17 cellular contexts compared by ENCODE assay signal in genomic region chr12:3947781-3948180, GRCh38.
DNase-seq lines count a peak whose midpoint lies in the region; ATAC-seq and TF ChIP-seq lines count a peak whose summit lies in the region.
"Had no signal": no experiment of that assay in that cellular context is flagged by ENCODE, and none has a peak within 500 bp of the region (broad histone marks: within the 10 kb centered on the region; RNA-seq: fewer than 3 reads in every experiment).

No MANE protein-coding gene starts in this region.

- CTCF ChIA-PET in RWPE1 (lab: Yijun Ruan, JAX) = interaction anchor here (0.6 kb wide), 1 partner anchor 238 kb away, joined by 3 read pairs; no protein-coding TSS in a partner anchor

- DNase-seq in activated T-cell treated with anti-CD3 and anti-CD28 coated beads, Interleukin-2, amount 50 U/mL, for 72 hours = no peak
- DNase-seq in activated T-cell treated with anti-CD3 and anti-CD28 coated beads for 4 hours = no peak
- DNase-seq in HCEC 1CT = peak; percentile 27
- DNase-seq in activated T-helper 2 cell treated with anti-CD3 and anti-CD28 coated beads, Interferon-gamma antibody, Interleukin-2, Interleukin-4, amounts not matched to agents 10 μg/mL and 5 μg/mL and 100 μg/mL, durations not matched to agents 14 hours and 24 hours and 36 hours (ENCODE audit: low spot score) = no peak
- peak in 4 of 10 donors; percentile 25 to 85 (median 72) for DNase-seq in naive thymus-derived CD8-positive, alpha-beta T cell
- DNase-seq in RWPE1 (ENCODE audit: low spot score) = no peak
- DNase-seq in iPS-NIHi11 (ENCODE audit: low spot score) = no peak
- DNase-seq in NCI-H1048 (lab: John Stamatoyannopoulos, UW) = no peak
- DNase-seq: KBM-7, NCI-H187, NCI-H345, SHP77, thyroid gland had no signal

- intact Hi-C loops in activated T-helper 2 cell treated with anti-CD3 and anti-CD28 coated beads, Interferon-gamma antibody, Interleukin-2, Interleukin-4, amounts not matched to agents 10 μg/mL and 5 μg/mL and 100 μg/mL, durations not matched to agents 14 hours and 24 hours and 36 hours (cut with micrococcal nuclease) = no loop called here

- H3K9me3 Mint-ChIP-seq in activated T-cell treated with anti-CD3 and anti-CD28 coated beads, Interleukin-2, amount 50 U/mL, for 72 hours = peaks cover 6 to 11% of the 10 kb centered on the region in 2 donors
- H3K9me3 Mint-ChIP-seq in activated T-helper 2 cell treated with anti-CD3 and anti-CD28 coated beads, Interferon-gamma antibody, Interleukin-2, Interleukin-4, amounts not matched to agents 10 μg/mL and 5 μg/mL and 100 μg/mL, durations not matched to agents 14 hours and 24 hours and 36 hours = peaks cover 14% of the 10 kb centered on the region
- peaks cover 0 to 17% (median 10%) of the 10 kb centered on the region in 9 donors for H3K9me3 Mint-ChIP-seq in naive thymus-derived CD8-positive, alpha-beta T cell
- H3K9me3 Mint-ChIP-seq: neural crest cell; stimulated activated memory B cell treated with anti-CD40 and anti-IgM and Interleukin-4, amounts not matched to agents 10 μg/mL and 1 μg/mL and 100 μg/mL, for 72 hours had no signal

- peaks cover 50% of the 10 kb centered on the region for H3K4me1 Mint-ChIP-seq in activated T-cell treated with anti-CD3 and anti-CD28 coated beads, Interleukin-2, amount 50 U/mL, for 72 hours (ENCODE audit: low read depth)
- H3K4me1 Mint-ChIP-seq in activated T-helper 2 cell treated with anti-CD3 and anti-CD28 coated beads, Interferon-gamma antibody, Interleukin-2, Interleukin-4, amounts not matched to agents 10 μg/mL and 5 μg/mL and 100 μg/mL, durations not matched to agents 14 hours and 24 hours and 36 hours (ENCODE audit: low read depth) = peaks cover 54% of the 10 kb centered on the region
- H3K4me1 Mint-ChIP-seq in naive thymus-derived CD8-positive, alpha-beta T cell = peaks cover 34 to 68% (median 62%) of the 10 kb centered on the region in 4 donors

- peaks cover 6 to 9% of the 10 kb centered on the region in 2 donors for H3K36me3 Mint-ChIP-seq in activated T-cell treated with anti-CD3 and anti-CD28 coated beads, Interleukin-2, amount 50 U/mL, for 72 hours (ENCODE audit: insufficient read depth in 2 of 2)
- peaks cover 10% of the 10 kb centered on the region for H3K36me3 Mint-ChIP-seq in activated T-helper 2 cell treated with anti-CD3 and anti-CD28 coated beads, Interferon-gamma antibody, Interleukin-2, Interleukin-4, amounts not matched to agents 10 μg/mL and 5 μg/mL and 100 μg/mL, durations not matched to agents 14 hours and 24 hours and 36 hours (ENCODE audit: low read depth)
- H3K36me3 Mint-ChIP-seq in naive thymus-derived CD8-positive, alpha-beta T cell = peaks cover 0 to 19% (median 10%) of the 10 kb centered on the region in 3 donors
- H3K36me3 Mint-ChIP-seq: stimulated activated memory B cell treated with anti-CD40 and anti-IgM and Interleukin-4, amounts not matched to agents 10 μg/mL and 1 μg/mL and 100 μg/mL, for 72 hours had no signal

- H3K27me3 Mint-ChIP-seq in activated T-cell treated with anti-CD3 and anti-CD28 coated beads, Interleukin-2, amount 50 U/mL, for 72 hours (ENCODE audit: low read depth) = no peaks in the 10 kb centered on the region
- peaks cover 7% of the 10 kb centered on the region for H3K27me3 Mint-ChIP-seq in activated T-helper 2 cell treated with anti-CD3 and anti-CD28 coated beads, Interferon-gamma antibody, Interleukin-2, Interleukin-4, amounts not matched to agents 10 μg/mL and 5 μg/mL and 100 μg/mL, durations not matched to agents 14 hours and 24 hours and 36 hours (ENCODE audit: low read depth)
- no peaks in the 10 kb centered on the region for H3K27me3 Mint-ChIP-seq in naive thymus-derived CD8-positive, alpha-beta T cell

- H3K27ac Mint-ChIP-seq in activated T-cell treated with anti-CD3 and anti-CD28 coated beads, Interleukin-2, amount 50 U/mL, for 72 hours = peak overlapping the region; percentile 91
- H3K27ac Mint-ChIP-seq in activated T-helper 2 cell treated with anti-CD3 and anti-CD28 coated beads, Interferon-gamma antibody, Interleukin-2, Interleukin-4, amounts not matched to agents 10 μg/mL and 5 μg/mL and 100 μg/mL, durations not matched to agents 14 hours and 24 hours and 36 hours = peak overlapping the region; percentile 41
- peak overlapping the region; percentile 90 to 98 (median 96) for H3K27ac Mint-ChIP-seq in naive thymus-derived CD8-positive, alpha-beta T cell
- H3K27ac Mint-ChIP-seq: progenitor cell of endocrine pancreas; stimulated activated memory B cell treated with anti-CD40 and anti-IgM and Interleukin-4, amounts not matched to agents 10 μg/mL and 1 μg/mL and 100 μg/mL, for 72 hours had no signal

- ATAC-seq in activated T-cell treated with anti-CD3 and anti-CD28 coated beads, Interleukin-2, amount 50 U/mL, for 72 hours (replicated peaks in 1 of 2) = peak; percentile 31 to 39
- peak; percentile 65 to 86 for ATAC-seq in naive thymus-derived CD8-positive, alpha-beta T cell
- ATAC-seq: stimulated activated memory B cell treated with anti-CD40 and anti-IgM and Interleukin-4, amounts not matched to agents 10 μg/mL and 1 μg/mL and 100 μg/mL, for 72 hours had no signal

- no peak overlapping the region for H3K27ac ChIP-seq in RWPE1
- H3K27ac ChIP-seq: C4-2B, thyroid gland had no signal

- peak overlapping the region; percentile 50 to 75 for H3K4me3 Mint-ChIP-seq in activated T-cell treated with anti-CD3 and anti-CD28 coated beads, Interleukin-2, amount 50 U/mL, for 72 hours
- H3K4me3 Mint-ChIP-seq in activated T-helper 2 cell treated with anti-CD3 and anti-CD28 coated beads, Interferon-gamma antibody, Interleukin-2, Interleukin-4, amounts not matched to agents 10 μg/mL and 5 μg/mL and 100 μg/mL, durations not matched to agents 14 hours and 24 hours and 36 hours (ENCODE audit: low read depth) = no peak overlapping the region
- H3K4me3 Mint-ChIP-seq in naive thymus-derived CD8-positive, alpha-beta T cell = peak overlapping the region in 9 of 10 donors; percentile 4 to 62 (median 51)
- H3K4me3 Mint-ChIP-seq: neural crest cell; stimulated activated memory B cell treated with anti-CD40 and anti-IgM and Interleukin-4, amounts not matched to agents 10 μg/mL and 1 μg/mL and 100 μg/mL, for 72 hours had no signal

- POLR2A ChIA-PET in naive thymus-derived CD8-positive, alpha-beta T cell (lab: Charles Lee) = interaction anchor here (0.9 to 4.3 kb wide), 12 partner anchors 9 to 63 kb away, joined by 3 to 23 read pairs (median 3); no protein-coding TSS in a partner anchor
- POLR2A ChIA-PET in RWPE1 (lab: Yijun Ruan, JAX; ENCODE audit: low non-redundant PET) = no interaction called here

- TF ChIP-seq CTCF in RWPE1 (conservative IDR thresholded peaks at IDR 0.05; ENCODE audit: low read depth) = no peak

Comparison
In these comparisons a context has a peak if more than half of its experiments do, and no peak if none do; other contexts are left out.
1. H3K27ac Mint-ChIP-seq: peak in every context shown above with its lines; median percentile 96 in naive thymus-derived CD8-positive, alpha-beta T cell; 91 in activated T-cell treated with anti-CD3 and anti-CD28 coated beads, Interleukin-2, amount 50 U/mL, for 72 hours; 41 in activated T-helper 2 cell treated with anti-CD3 and anti-CD28 coated beads, Interferon-gamma antibody, Interleukin-2, Interleukin-4, amounts not matched to agents 10 μg/mL and 5 μg/mL and 100 μg/mL, durations not matched to agents 14 hours and 24 hours and 36 hours.